8 cellular contexts compared by ENCODE assay signal in the genomic region with DNA sequence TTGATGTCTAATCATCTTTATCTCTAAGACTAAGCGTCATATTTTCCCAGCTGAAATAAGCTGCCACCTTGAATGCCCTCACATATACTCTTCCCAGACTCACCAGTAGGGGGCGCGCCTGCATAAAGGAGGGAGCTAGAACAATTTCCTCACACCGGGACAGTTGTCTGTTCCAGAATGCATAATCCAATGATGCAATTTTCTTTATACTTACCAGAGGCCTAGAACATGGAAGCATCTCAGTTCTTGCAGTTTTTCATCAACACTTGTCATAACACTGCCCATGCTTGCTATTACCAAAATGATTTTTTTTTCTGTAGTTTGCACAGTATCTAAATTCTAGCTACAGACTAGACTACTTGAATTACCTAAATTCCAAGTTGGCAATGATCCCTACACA.
DNase-seq lines count a peak whose midpoint lies in the region; ATAC-seq lines count a peak whose summit lies in the region.

No MANE protein-coding gene starts in this region.

- in situ Hi-C loops in Caki2 (cut with HindIII; ENCODE audit: low pct_unique_long_range_greater_than_20kb, low sequenced_read_pairs), result no loop called here

- DNase-seq in Caki2 (ENCODE audit: low read depth) (peak; percentile 45), MV-4-11 (lab: John Stamatoyannopoulos, UW) (peak; percentile 82), SKM-1 treated with dmso at 0.1 percent for 144 hours (lab: John Stamatoyannopoulos, UW; ENCODE audit: unreplicated experiment) (peak; percentile 28), cardiac septum (ENCODE audit: low spot score) (peak; percentile 91), putamen (ENCODE audit: low spot score) (peak; percentile 60)
- peak; percentile 6 for DNase-seq in activated naive CD8-positive, alpha-beta T cell treated with anti-CD3 and anti-CD28 coated beads, Interleukin-2, amount 50 U/mL, for 16 hours (ENCODE audit: low read depth, low spot score)

- ATAC-seq in GM21529 (IDR thresholded peaks at IDR 0.05; ENCODE audit: unreplicated experiment), result peak; percentile 84
- ATAC-seq in HG02623 (IDR thresholded peaks at IDR 0.05; ENCODE audit: unreplicated experiment), result no peak

- intact Hi-C loops in cardiac septum (cut with DNase I), result loop anchor here (2.0 kb wide), 2 partner anchors 116 to 210 kb away; no protein-coding TSS in a partner anchor

Comparison
In these comparisons a context has a peak if more than half of its experiments do, and no peak if none do; other contexts are left out.
1. DNase-seq: peak in every context shown above with its lines; median percentile 91 in cardiac septum; 82 in MV-4-11; 60 in putamen; 45 in Caki2; 28 in SKM-1 treated with dmso at 0.1 percent for 144 hours; 6 in activated naive CD8-positive, alpha-beta T cell treated with anti-CD3 and anti-CD28 coated beads, Interleukin-2, amount 50 U/mL, for 16 hours.